16 cellular contexts compared by ENCODE assay signal in genomic region chr4:176849076-176849475, GRCh38. TPM values are rescaled to one million over a fixed set of nuclear protein-coding genes. Genes with fewer than 3 reads are reported as not detected.
"Had no signal": no experiment of that assay in that cellular context is flagged by ENCODE, and none has a peak within 500 bp of the region (broad histone marks: within the 10 kb centered on the region; RNA-seq: fewer than 3 reads in every experiment).

No MANE protein-coding gene starts in this region.

- H3K27ac ChIP-seq: gastroesophageal sphincter, heart left ventricle, left ventricle myocardium inferior, thyroid gland had no signal

- H3K9me3 Mint-ChIP-seq: activated CD4-positive, alpha-beta T cell treated with anti-CD3 and anti-CD28 coated beads, Interleukin-2, amount 10 ng/mL, durations not matched to agents 24 days and 14 days; activated T-cell treated with anti-CD3 and anti-CD28 coated beads, Interleukin-2, amount 50 U/mL, for 4 hours; dendritic cell treated with granulocyte-macrophage colony-stimulating factor and Interleukin-4, amounts not matched to agents 40 ng/mL and 50 ng/mL, for 4 days had no signal

- ATAC-seq: activated CD8-positive, alpha-beta T cell treated with anti-CD3 and anti-CD28 coated beads, Interleukin-2, amount 10 ng/mL, durations not matched to agents 7 days and 5 days; activated T-cell treated with anti-CD3 and anti-CD28 coated beads, Interleukin-2, amount 50 U/mL, for 4 hours; effector memory CD8-positive, alpha-beta T cell; gastroesophageal sphincter; heart left ventricle; T-cell had no signal

- H3K4me3 ChIP-seq: gastroesophageal sphincter, heart left ventricle, left ventricle myocardium inferior, thyroid gland had no signal

- H3K4me3 Mint-ChIP-seq: activated CD4-positive, alpha-beta T cell treated with anti-CD3 and anti-CD28 coated beads, Interleukin-2, amount 10 ng/mL, durations not matched to agents 24 days and 14 days; activated CD8-positive, alpha-beta T cell treated with anti-CD3 and anti-CD28 coated beads, Interleukin-2, amount 10 ng/mL, durations not matched to agents 7 days and 5 days; activated T-cell treated with anti-CD3 and anti-CD28 coated beads, Interleukin-2, amount 50 U/mL, for 4 hours; dendritic cell treated with granulocyte-macrophage colony-stimulating factor and Interleukin-4, amounts not matched to agents 40 ng/mL and 50 ng/mL, for 4 days; effector memory CD8-positive, alpha-beta T cell; neural crest cell; T-cell had no signal

- H3K27me3 Mint-ChIP-seq: activated CD4-positive, alpha-beta T cell treated with anti-CD3 and anti-CD28 coated beads, Interleukin-2, amount 10 ng/mL, durations not matched to agents 24 days and 14 days; dendritic cell treated with granulocyte-macrophage colony-stimulating factor and Interleukin-4, amounts not matched to agents 40 ng/mL and 50 ng/mL, for 4 days; effector memory CD8-positive, alpha-beta T cell; T-cell had no signal

- H3K27me3 ChIP-seq: gastroesophageal sphincter, heart left ventricle, thyroid gland had no signal

- H3K9me3 ChIP-seq: thyroid gland had no signal

- DNase-seq: activated CD4-positive, alpha-beta T cell treated with anti-CD3 and anti-CD28 coated beads, Interleukin-2, amount 10 ng/mL, durations not matched to agents 24 days and 14 days; activated CD4-positive, CD25-positive, alpha-beta regulatory T cell; activated CD8-positive, alpha-beta T cell treated with anti-CD3 and anti-CD28 coated beads, Interleukin-2, amount 10 ng/mL, durations not matched to agents 7 days and 5 days; activated naive CD4-positive, alpha-beta T cell treated with anti-CD3 and anti-CD28 coated beads, Interleukin-2, amount 50 U/mL, for 16 hours; activated T-cell treated with anti-CD3 and anti-CD28 coated beads, Interleukin-2, amount 50 U/mL, for 4 hours; effector memory CD8-positive, alpha-beta T cell; heart left ventricle; kidney glomerular epithelial cell; left ventricle myocardium inferior; stimulated activated CD4-positive, alpha-beta T cell treated with anti-CD3 and anti-CD28 coated beads, Interleukin-2, amount 100 ng/mL, for 24 hours; stimulated activated naive CD4-positive, alpha-beta T cell treated with Interleukin-2 at 50 U/mL for 16 hours; T-cell; thyroid gland had no signal

- H3K4me1 ChIP-seq: gastroesophageal sphincter, heart left ventricle, left ventricle myocardium inferior, thyroid gland had no signal

- H3K27ac Mint-ChIP-seq: activated CD4-positive, alpha-beta T cell treated with anti-CD3 and anti-CD28 coated beads, Interleukin-2, amount 10 ng/mL, durations not matched to agents 24 days and 14 days; activated CD8-positive, alpha-beta T cell treated with anti-CD3 and anti-CD28 coated beads, Interleukin-2, amount 10 ng/mL, durations not matched to agents 7 days and 5 days; dendritic cell treated with granulocyte-macrophage colony-stimulating factor and Interleukin-4, amounts not matched to agents 40 ng/mL and 50 ng/mL, for 4 days; effector memory CD8-positive, alpha-beta T cell; T-cell had no signal

- H3K4me1 Mint-ChIP-seq: activated CD4-positive, alpha-beta T cell treated with anti-CD3 and anti-CD28 coated beads, Interleukin-2, amount 10 ng/mL, durations not matched to agents 24 days and 14 days; neural crest cell; T-cell had no signal

- H3K36me3 Mint-ChIP-seq: T-cell had no signal

- H3K36me3 ChIP-seq: gastroesophageal sphincter, heart left ventricle, left ventricle myocardium inferior, thyroid gland had no signal

RNA-seq across cellular contexts. Expression of gene VEGFC, which starts 56.4 kb away (rescaled TPM):
- total RNA-seq: activated CD4-positive, alpha-beta T cell treated with anti-CD3 and anti-CD28 coated beads, Interleukin-2, amount 10 ng/mL, durations not matched to agents 24 days and 14 days; activated CD8-positive, alpha-beta T cell treated with anti-CD3 and anti-CD28 coated beads, Interleukin-2, amount 10 ng/mL, durations not matched to agents 7 days and 5 days had no signal
